In genomic region chr1:54180666-54181360, GRCh38 we compare ENCODE assay signal across 21 cellular contexts. TPM values are rescaled to one million over a fixed set of nuclear protein-coding genes. Genes with fewer than 3 reads are reported as not detected.
DNase-seq lines count a peak whose midpoint lies in the region; FAIRE-seq and TF ChIP-seq lines count a peak whose summit lies in the region.
"Had no signal": no experiment of that assay in that cellular context is flagged by ENCODE, and none has a peak within 500 bp of the region (broad histone marks: within the 10 kb centered on the region; RNA-seq: fewer than 3 reads in every experiment).

No MANE protein-coding gene starts in this region.

- H3K27ac ChIP-seq in astrocyte (ENCODE audit: low read depth, low read length) (no peak overlapping the region), adrenal gland (no peak overlapping the region)
- H3K27ac ChIP-seq: 22Rv1 had no signal

- no peaks in the 10 kb centered on the region for H4K20me1 ChIP-seq in astrocyte (ENCODE audit: insufficient read depth, low read length)

- peaks cover 7% of the 10 kb centered on the region for H3K27me3 Mint-ChIP-seq in astrocyte (ENCODE audit: low read depth, unreplicated experiment)
- no peaks in the 10 kb centered on the region for H3K27me3 Mint-ChIP-seq in activated CD4-positive, alpha-beta memory T cell treated with anti-CD3 and anti-CD28 coated beads for 36 hours
- H3K27me3 Mint-ChIP-seq: CD4-positive, alpha-beta T cell had no signal

- POLR2A ChIA-PET in activated CD4-positive, alpha-beta memory T cell treated with anti-CD3 and anti-CD28 coated beads for 36 hours (lab: Charles Lee) = no interaction called here

- H3K36me3 Mint-ChIP-seq in astrocyte (ENCODE audit: low read depth, unreplicated experiment) = peaks cover 10% of the 10 kb centered on the region
- peaks cover 18% of the 10 kb centered on the region for H3K36me3 Mint-ChIP-seq in activated CD4-positive, alpha-beta memory T cell treated with anti-CD3 and anti-CD28 coated beads for 36 hours

- no peak overlapping the region for H3K9ac ChIP-seq in astrocyte (ENCODE audit: low read length)
- H3K9ac ChIP-seq: SK-N-SH had no signal

- TF ChIP-seq CTCF in astrocyte (IDR thresholded peaks at IDR 0.05; ENCODE audit: insufficient read depth, low read depth, low read length) (no peak), adrenal gland (IDR thresholded peaks at IDR 0.05) (no peak)

- no peak overlapping the region for H3K4me2 ChIP-seq in astrocyte (ENCODE audit: low read length)
- H3K4me2 ChIP-seq: SK-N-SH had no signal

- H3K4me3 ChIP-seq in astrocyte (ENCODE audit: insufficient read depth, low read depth, low read length) = no peak overlapping the region
- H3K4me3 ChIP-seq in adrenal gland = no peak overlapping the region
- H3K4me3 ChIP-seq: HAP-1, MG63 had no signal

- no peak for FAIRE-seq in astrocyte (lab: Jason Lieb, UNC)
- FAIRE-seq: RCC 7860 had no signal

- H3K27me3 ChIP-seq in astrocyte (ENCODE audit: insufficient read depth, low read length) = no peaks in the 10 kb centered on the region
- H3K27me3 ChIP-seq in adrenal gland = no peaks in the 10 kb centered on the region
- H3K27me3 ChIP-seq: BE2C, MG63 had no signal

- intact Hi-C loops in adrenal gland (cut with DNase I) = no loop called here
- intact Hi-C loops in activated CD4-positive, alpha-beta memory T cell treated with anti-CD3 and anti-CD28 coated beads for 36 hours (cut with micrococcal nuclease) = loop anchor here (2.0 kb wide), 1 partner anchor 308 kb away; no protein-coding TSS in a partner anchor

- H3K36me3 ChIP-seq in astrocyte (ENCODE audit: insufficient read depth, low read length) = no peaks in the 10 kb centered on the region
- H3K36me3 ChIP-seq in adrenal gland (replicated peaks in 1 of 2) = peaks cover 0 to 9% of the 10 kb centered on the region in 2 donors
- H3K36me3 ChIP-seq: BE2C, MG63 had no signal

- H3K79me2 ChIP-seq in astrocyte (ENCODE audit: insufficient read depth, low read length) = no peaks in the 10 kb centered on the region

- no peak overlapping the region for H3K4me3 Mint-ChIP-seq in astrocyte (ENCODE audit: unreplicated experiment)
- no peak overlapping the region for H3K4me3 Mint-ChIP-seq in activated CD4-positive, alpha-beta memory T cell treated with anti-CD3 and anti-CD28 coated beads for 36 hours
- H3K4me3 Mint-ChIP-seq: CD4-positive, alpha-beta T cell had no signal

- H3K9me3 ChIP-seq in astrocyte (ENCODE audit: insufficient read depth, low read depth, low read length) (peaks cover 2% of the 10 kb centered on the region), adrenal gland (replicated peaks in 1 of 3) (no peaks in the 10 kb centered on the region)
- H3K9me3 ChIP-seq: BE2C, HAP-1, MG63, SK-N-SH had no signal

- H2AFZ ChIP-seq in astrocyte (ENCODE audit: low read depth, low read length) = no peak overlapping the region

- peak overlapping the region; percentile 83 for H3K27ac Mint-ChIP-seq in astrocyte (ENCODE audit: unreplicated experiment)
- no peak overlapping the region for H3K27ac Mint-ChIP-seq in activated CD4-positive, alpha-beta memory T cell treated with anti-CD3 and anti-CD28 coated beads for 36 hours
- H3K27ac Mint-ChIP-seq: CD4-positive, alpha-beta T cell had no signal

- WGBS in adrenal gland, 4 donors = 92 to 95% (median 94%) methylated on average over 5 of the region's 5 CpGs

- H3K4me1 ChIP-seq in astrocyte (ENCODE audit: insufficient read depth, low read length) (no peaks in the 10 kb centered on the region), adrenal gland (replicated peaks in 1 of 2) (no peaks in the 10 kb centered on the region)
- H3K4me1 ChIP-seq: BE2C, HAP-1 had no signal

- H3K4me1 Mint-ChIP-seq in astrocyte (ENCODE audit: low read depth, unreplicated experiment) = peaks cover 2% of the 10 kb centered on the region
- no peaks in the 10 kb centered on the region for H3K4me1 Mint-ChIP-seq in activated CD4-positive, alpha-beta memory T cell treated with anti-CD3 and anti-CD28 coated beads for 36 hours (ENCODE audit: low read depth)

- no peak for TF ChIP-seq POLR2A in adrenal gland (IDR thresholded peaks at IDR 0.05)

- peaks cover 7% of the 10 kb centered on the region for H3K9me3 Mint-ChIP-seq in astrocyte (ENCODE audit: unreplicated experiment)
- H3K9me3 Mint-ChIP-seq in activated CD4-positive, alpha-beta memory T cell treated with anti-CD3 and anti-CD28 coated beads for 36 hours = no peaks in the 10 kb centered on the region
- H3K9me3 Mint-ChIP-seq: CD4-positive, alpha-beta T cell had no signal

- CTCF ChIA-PET in activated CD4-positive, alpha-beta memory T cell treated with anti-CD3 and anti-CD28 coated beads for 36 hours (lab: Charles Lee) = interaction anchor here (0.8 to 3.8 kb wide), 18 partner anchors 9 to 319 kb away, joined by 3 to 57 read pairs (median 4); partner anchors contain the start of genes CYB5RL and MRPL37

- DNase-seq in DMS 273 (lab: John Stamatoyannopoulos, UW; ENCODE audit: unreplicated experiment) (peak; percentile 43), DMS 273 treated with DMSO at 0.1 percent for 48 hours (lab: John Stamatoyannopoulos, UW) (no peak), NCI-H146 treated with DMSO at 0.1 percent for 48 hours (lab: John Stamatoyannopoulos, UW; ENCODE audit: unreplicated experiment) (peak; percentile 3), astrocyte (ENCODE audit: low read depth) (no peak), retina (peak; percentile 44), adrenal gland (no peak), A172 (ENCODE audit: low spot score) (no peak)
- DNase-seq in activated CD4-positive, alpha-beta memory T cell treated with anti-CD3 and anti-CD28 coated beads for 36 hours = no peak
- DNase-seq: DMS79 treated with DMSO at 0.1 percent for 48 hours, MG63, NCI-H1092, NCI-H187 treated with DMSO at 0.1 percent for 48 hours, Right ventricle myocardium superior had no signal

RNA-seq across cellular contexts. Expression of gene CYB5RL, which starts 19.0 kb away (rescaled TPM):
- 3.9 TPM in 2 replicates for total RNA-seq in astrocyte
- 10 to 100 TPM in 6 of 8 donors, 1 to 10 TPM in 2; 5.8 to 21.6 (median 13.7) TPM for total RNA-seq in adrenal gland
- 1 to 10 TPM; 2.7 to 6.7 (median 5.2) TPM for polyA plus RNA-seq in adrenal gland
- 10 to 100 TPM; 12.8 to 13.0 TPM for total RNA-seq in activated CD4-positive, alpha-beta memory T cell treated with anti-CD3 and anti-CD28 coated beads for 36 hours
- 7.3 and 9.2 TPM in 2 replicates for total RNA-seq in A172 (2014; rRNA removed; shearing (Covaris generic))

RNA-seq across cellular contexts. Expression of gene MRPL37, which starts 19.2 kb away (rescaled TPM):
- total RNA-seq in astrocyte (80.0 and 81.4 TPM in 2 replicates), adrenal gland (100 to 1,000 TPM in 7 of 8 donors, 10 to 100 TPM in 1; 75.4 to 160 (median 107) TPM)
- polyA plus RNA-seq in adrenal gland = 100 to 1,000 TPM in 1 of 3 donors, 10 to 100 TPM in 2; 24.9 to 174 (median 28.7) TPM
- total RNA-seq in activated CD4-positive, alpha-beta memory T cell treated with anti-CD3 and anti-CD28 coated beads for 36 hours = 100 to 1,000 TPM; 157 to 166 TPM
- total RNA-seq in A172 (2014; rRNA removed; shearing (Covaris generic)) = 158 and 188 TPM in 2 replicates

RNA-seq across cellular contexts. Expression of gene CDCP2, which starts 28.0 kb away (rescaled TPM):
- total RNA-seq in astrocyte = not detected in 2 replicates
- total RNA-seq in adrenal gland = under 1 TPM in 4 of 8 donors, not detected in 4; 0.15 to 0.64 (median 0.26) TPM
- polyA plus RNA-seq in adrenal gland = under 1 TPM in 1 of 3 donors, not detected in 2; 0.05 TPM
- total RNA-seq in activated CD4-positive, alpha-beta memory T cell treated with anti-CD3 and anti-CD28 coated beads for 36 hours = not detected
- total RNA-seq in A172 (2014; rRNA removed; shearing (Covaris generic)) = not detected in 2 replicates
- total RNA-seq: CD4-positive, alpha-beta T cell; G401; HT-29; Right ventricle myocardium superior had no signal
- polyA plus RNA-seq: SK-N-SH had no signal

Comparison
In these comparisons a context has a peak if more than half of its experiments do, and no peak if none do; other contexts are left out.
1. DNase-seq: peak in DMS 273 (single experiment), NCI-H146 treated with DMSO at 0.1 percent for 48 hours (single experiment) and retina (single experiment); none in DMS 273 treated with DMSO at 0.1 percent for 48 hours (single experiment), astrocyte (single experiment), adrenal gland (0 of 7), activated CD4-positive, alpha-beta memory T cell treated with anti-CD3 and anti-CD28 coated beads for 36 hours (single experiment) and A172 (single experiment).